In the genomic region with DNA sequence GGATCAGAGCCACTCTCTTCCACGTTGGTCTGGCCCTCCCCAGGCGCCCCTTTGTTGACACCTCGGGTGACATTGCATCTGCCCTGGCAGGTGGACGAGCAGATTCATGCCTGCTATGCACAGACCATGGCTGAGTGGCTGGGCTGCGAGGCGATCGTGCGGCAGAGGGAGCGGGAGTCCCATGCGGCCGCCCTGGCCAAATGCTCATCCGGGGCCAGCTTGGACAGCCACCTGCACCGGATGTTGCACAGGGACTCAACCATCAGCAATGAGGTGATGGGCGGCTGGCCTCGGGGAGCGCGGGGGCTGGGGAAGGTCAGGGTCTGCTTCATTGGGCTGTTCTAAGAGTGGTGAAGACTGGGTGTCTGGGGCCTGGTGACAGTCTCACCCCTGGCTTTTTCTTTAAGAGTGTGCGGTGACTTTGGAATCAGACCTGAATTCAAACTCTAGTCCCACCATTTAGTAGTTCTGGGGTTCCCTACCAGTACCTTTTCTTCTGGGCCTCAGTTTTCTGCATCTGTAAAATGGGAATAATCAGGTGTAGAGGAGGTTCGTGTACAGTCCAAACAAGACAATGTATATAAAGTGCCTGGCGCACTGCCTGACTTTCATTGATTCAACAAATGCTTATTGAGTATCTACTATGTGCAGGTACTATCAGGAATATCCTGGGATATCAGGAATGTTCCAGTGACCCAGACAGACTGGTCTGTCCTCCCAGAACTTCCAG, we compare ENCODE assay signal across 19 cellular contexts. TPM values are rescaled to one million over a fixed set of nuclear protein-coding genes. Genes with fewer than 3 reads are reported as not detected.
A peak's percentile ranks its signal among the peaks of the same experiment; 100 is the strongest.
DNase-seq lines count a peak whose midpoint lies in the region; ATAC-seq and TF ChIP-seq lines count a peak whose summit lies in the region.
"Had no signal": no experiment of that assay in that cellular context is flagged by ENCODE, and none has a peak within 500 bp of the region (broad histone marks: within the 10 kb centered on the region; RNA-seq: fewer than 3 reads in every experiment).

No MANE protein-coding gene starts in this region.

- in situ Hi-C loops in mammary epithelial cell (cut with MboI; ENCODE audit: low sequenced_read_pairs in 2 of 2): no loop called here

- CTCF ChIA-PET in mammary epithelial cell (lab: Charles Lee; ENCODE audit: low non-redundant PET): no interaction called here
- CTCF ChIA-PET in HEK293T (lab: Yijun Ruan, JAX): no interaction called here

- H3K9ac ChIP-seq in mammary epithelial cell (ENCODE audit: insufficient read depth, low read length): no peak overlapping the region

- intact Hi-C loops in mammary epithelial cell (cut with micrococcal nuclease): no loop called here
- intact Hi-C loops in tibial artery (cut with DNase I; ENCODE audit: low total_unique reads): loop anchor here (5.0 kb wide), 1 partner anchor 86 kb away; a partner anchor contains a TSS

- H3K4me2 ChIP-seq in mammary epithelial cell (ENCODE audit: insufficient read depth, low read depth, low read length): peak overlapping the region; percentile 66

- BruUV-seq in mammary epithelial cell (replicated peaks; lab: Mats Ljungman, UMichigan): no TSS peak

- dilution Hi-C loops in mammary epithelial cell (cut with HindIII; ENCODE audit: low sequenced_read_pairs): no loop called here

- H3K27ac ChIP-seq in mammary epithelial cell (ENCODE audit: insufficient read depth, low read depth, low read length) (peak overlapping the region; percentile 70), lung (ENCODE audit: low read depth in 1 of 2, low read length in 1 of 2) (peak overlapping the region; percentile 51 to 89), tibial artery (peak overlapping the region; percentile 73 to 77)

- no peak overlapping the region for H2AFZ ChIP-seq in mammary epithelial cell (ENCODE audit: low read depth, low read length)

- TF ChIP-seq CTCF in mammary epithelial cell (conservative IDR thresholded peaks at IDR 0.05 in 1 of 2, IDR thresholded peaks at IDR 0.05 in 1 of 2; ENCODE audit: extremely low read depth in 1 of 2, insufficient read depth in 1 of 2, low read depth in 1 of 2, low read length in 2 of 2) (no peak), lung (IDR thresholded peaks at IDR 0.05; ENCODE audit: control extremely low read depth, extremely low read depth) (no peak), tibial artery (IDR thresholded peaks at IDR 0.05) (no peak)

- H3K4me1 ChIP-seq in mammary epithelial cell (ENCODE audit: insufficient read depth, low read length): peaks cover 13% of the 10 kb centered on the region
- H3K4me1 ChIP-seq in lung (ENCODE audit: control insufficient read depth in 2 of 2, insufficient read depth in 2 of 2, low read length in 2 of 2): peaks cover 0 to 3% of the 10 kb centered on the region in 2 donors
- peaks cover 0 to 27% (median 16%) of the 10 kb centered on the region in 4 donors for H3K4me1 ChIP-seq in tibial artery

- H3K79me2 ChIP-seq in mammary epithelial cell (ENCODE audit: insufficient read depth, low read length): no peaks in the 10 kb centered on the region

- no peaks in the 10 kb centered on the region for H4K20me1 ChIP-seq in mammary epithelial cell (ENCODE audit: insufficient read depth, low read length)

- no peak for ATAC-seq in lung (ENCODE audit: insufficient read depth, low FRiP score)
- ATAC-seq: naive thymus-derived CD8-positive, alpha-beta T cell; stimulated activated naive B cell treated with anti-CD40 and anti-IgM and Interleukin-4, amounts not matched to agents 10 μg/mL and 1 μg/mL and 100 μg/mL, for 72 hours had no signal

- H3K9me3 ChIP-seq in mammary epithelial cell (replicated peaks; ENCODE audit: insufficient read depth, low read length) (no peaks in the 10 kb centered on the region), lung (ENCODE audit: control insufficient read depth in 2 of 2, insufficient read depth in 1 of 2, low read length in 1 of 2) (no peaks in the 10 kb centered on the region), tibial artery (no peaks in the 10 kb centered on the region)
- H3K9me3 ChIP-seq: Caco-2 had no signal

- DNase-seq in DMS53 (lab: John Stamatoyannopoulos, UW) (peak; percentile 21), DMS53 treated with DMSO at 0.1 percent for 48 hours (lab: John Stamatoyannopoulos, UW; ENCODE audit: unreplicated experiment) (no peak), mammary epithelial cell (no peak), lung (ENCODE audit: low spot score) (no peak), tibial artery (no peak), NCI-H526 (lab: John Stamatoyannopoulos, UW) (no peak), HEK293T (ENCODE audit: extremely low spot score) (no peak), GF-D8 (lab: John Stamatoyannopoulos, UW) (no peak)
- DNase-seq: activated CD4-positive, alpha-beta memory T cell treated with anti-CD3 and anti-CD28 coated beads, Interleukin-2, amount 10 ng/mL, durations not matched to agents 7 days and 5 days; effector CD4-positive, alpha-beta T cell; Kasumi-1; naive thymus-derived CD8-positive, alpha-beta T cell; NCI-H1436; NCI-H524; stimulated activated naive B cell treated with anti-CD40 and anti-IgM and Interleukin-4, amounts not matched to agents 10 μg/mL and 1 μg/mL and 100 μg/mL, for 72 hours had no signal

- H3K27me3 ChIP-seq in mammary epithelial cell (ENCODE audit: insufficient read depth, low read length) (no peaks in the 10 kb centered on the region), lung (ENCODE audit: control insufficient read depth, insufficient read depth) (no peaks in the 10 kb centered on the region), tibial artery (no peaks in the 10 kb centered on the region)

- 93% methylated on average over 17 of the region's 20 CpGs for WGBS in mammary epithelial cell (ENCODE audit: low coverage, missing lambda C conversion rate)
- WGBS in lung, 2 donors: 92 to 94% methylated on average over 20 of the region's 20 CpGs

- POLR2A ChIA-PET in HEK293T (lab: Yijun Ruan, JAX): no interaction called here

- H3K4me3 ChIP-seq in mammary epithelial cell (replicated peaks in 1 of 3; ENCODE audit: insufficient read depth in 1 of 3, low read depth in 2 of 3, low read length in 3 of 3) (no peak overlapping the region), lung (no peak overlapping the region), tibial artery (peak overlapping the region in 1 of 2 donors; percentile 20)

- H3K36me3 ChIP-seq in mammary epithelial cell (ENCODE audit: insufficient read depth, low read length) (no peaks in the 10 kb centered on the region), lung (ENCODE audit: control insufficient read depth in 2 of 2, insufficient read depth in 2 of 2, low read length in 2 of 2) (no peaks in the 10 kb centered on the region), tibial artery (peaks cover 6 to 10% (median 7%) of the 10 kb centered on the region in 3 donors)

TF ChIP-seq in HEK293T, 16 proteins besides CTCF, POLR2A, EP300 and RAD21:
- no peak for TF ChIP-seq CTBP1 (IDR thresholded peaks at IDR 0.05; ENCODE audit: borderline replicate concordance)
- no peak for TF ChIP-seq TARDBP (IDR thresholded peaks at IDR 0.05)
- no peak for TF ChIP-seq SP1 (IDR thresholded peaks at IDR 0.05)
- no peak for TF ChIP-seq L3MBTL2 (conservative IDR thresholded peaks at IDR 0.05)
- no peak for TF ChIP-seq FOXA1 (IDR thresholded peaks at IDR 0.05)
- TF ChIP-seq ELF4 (IDR thresholded peaks at IDR 0.05): no peak

RNA-seq across cellular contexts. Expression of a gene that starts 53.0 kb away (rescaled TPM):
- total RNA-seq in mammary epithelial cell (under 1 TPM in 1 of 2 donors, not detected in 1; 0.33 TPM), lung (not detected)
- polyA plus RNA-seq in mammary epithelial cell (0.11 TPM), lung (not detected)
- not detected for polyA minus RNA-seq in mammary epithelial cell
- total RNA-seq: A172; activated CD4-positive, alpha-beta memory T cell treated with anti-CD3 and anti-CD28 coated beads, Interleukin-2, amount 10 ng/mL, durations not matched to agents 7 days and 5 days; aorta; Caco-2; frontal cortex; naive thymus-derived CD8-positive, alpha-beta T cell had no signal
- polyA plus RNA-seq: aorta; naive thymus-derived CD8-positive, alpha-beta T cell had no signal

RNA-seq across cellular contexts. Expression of a gene that starts 59.0 kb away (rescaled TPM):
- total RNA-seq in mammary epithelial cell: 10 to 100 TPM; 38.4 to 48.8 TPM
- polyA plus RNA-seq in mammary epithelial cell: 11.8 TPM
- polyA minus RNA-seq in mammary epithelial cell: 60.7 TPM
- total RNA-seq in lung: 10 to 100 TPM; 38.1 to 44.6 TPM
- 1 to 10 TPM; 7.6 to 10.0 TPM for polyA plus RNA-seq in lung
